Comparison of ENCODE assay signal across 8 cellular contexts in the genomic region with DNA sequence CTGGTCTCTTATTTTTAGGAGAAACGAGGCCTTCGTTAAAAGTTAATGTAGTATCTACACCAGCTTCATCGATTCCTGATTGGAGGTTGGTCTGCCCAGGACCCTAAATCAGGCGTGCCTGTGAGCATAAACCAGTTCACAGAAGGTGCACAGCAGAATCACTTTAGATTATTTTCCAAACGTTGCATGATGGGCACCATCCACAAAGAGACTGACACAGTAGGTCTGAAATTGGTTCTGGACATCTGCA. TPM values are rescaled to one million over a fixed set of nuclear protein-coding genes. Genes with fewer than 3 reads are reported as not detected.
DNase-seq lines count a peak whose midpoint lies in the region; ATAC-seq and TF ChIP-seq lines count a peak whose summit lies in the region.

No MANE protein-coding gene starts in this region.

- BruUV-seq in HCT116 (replicated peaks; lab: Mats Ljungman, UMichigan): no TSS peak

- peak overlapping the region; percentile 97 for H3K4me2 ChIP-seq in HCT116 (ENCODE audit: low read length)

- no peaks in the 10 kb centered on the region for H3K36me3 ChIP-seq in HCT116 (ENCODE audit: control insufficient read depth in 1 of 2, insufficient read depth in 2 of 2, low read length in 2 of 2)

- TF ChIP-seq POLR2A in HCT116 (IDR thresholded peaks at IDR 0.05; ENCODE audit: borderline replicate concordance, extremely low read depth, insufficient read depth, insufficient read length): no peak

- intact Hi-C loops in HCT116 (cut with micrococcal nuclease): no loop called here

- RAD21 ChIA-PET in HCT116 (lab: Charles Lee; ENCODE audit: low non-redundant PET in 1 of 2, low total read pairs in 2 of 2, uncharacterized antibody in 2 of 2, unreplicated experiment in 2 of 2): no interaction called here

- H3K4me3 ChIP-seq in HCT116 (replicated peaks in 1 of 2; ENCODE audit: low read depth in 1 of 2, low read length in 2 of 2) (peak overlapping the region; percentile 57 to 62), iPS-11a (ENCODE audit: low read depth, low read length) (peak overlapping the region; percentile 65)

- H3K4me1 Mint-ChIP-seq in WTC11: peaks cover 32% of the 10 kb centered on the region
- H3K4me1 Mint-ChIP-seq in stimulated activated memory B cell treated with anti-CD40 and anti-IgM and Interleukin-4, amounts not matched to agents 10 μg/mL and 1 μg/mL and 100 μg/mL, for 72 hours: peaks cover 28% of the 10 kb centered on the region

- peak overlapping the region; percentile 68 for H2AFZ ChIP-seq in HCT116 (ENCODE audit: low read depth, low read length, poor library complexity, severe bottlenecking)

- peaks cover 3 to 18% of the 10 kb centered on the region in 2 experiments; a peak in 3 of 4 replicates for H3K4me1 ChIP-seq in HCT116 (ENCODE audit: control insufficient read depth in 1 of 2, insufficient read depth in 2 of 2, low read length in 2 of 2)

- H3K27me3 ChIP-seq in HCT116 (ENCODE audit: insufficient read depth, low read length): peaks cover 13% of the 10 kb centered on the region

- no peaks in the 10 kb centered on the region for H4K20me1 ChIP-seq in HCT116 (ENCODE audit: insufficient read depth)

- H3K79me2 ChIP-seq in HCT116 (ENCODE audit: insufficient read depth, low read length): 0 out of 2 replicates have a peak, but pooled peaks cover 2% of the 10 kb centered on the region

- H3K27ac ChIP-seq in HCT116 (ENCODE audit: low read depth, low read length): peak overlapping the region; percentile 86

- TF ChIP-seq CTCF in HCT116 (IDR thresholded peaks at IDR 0.05 in 2 of 3, conservative IDR thresholded peaks at IDR 0.05 in 1 of 3; ENCODE audit: borderline replicate concordance in 1 of 3, insufficient read depth in 1 of 3, low read depth in 2 of 3, low read length in 2 of 3): no peak
- TF ChIP-seq CTCF in WTC11 (IDR thresholded peaks at IDR 0.05): no peak

- H3K9me2 ChIP-seq in HCT116 (ENCODE audit: insufficient read depth): no peaks in the 10 kb centered on the region

- H3K27ac Mint-ChIP-seq in WTC11: no peak overlapping the region
- peak overlapping the region; percentile 70 for H3K27ac Mint-ChIP-seq in stimulated activated memory B cell treated with anti-CD40 and anti-IgM and Interleukin-4, amounts not matched to agents 10 μg/mL and 1 μg/mL and 100 μg/mL, for 72 hours

- H3K27me3 Mint-ChIP-seq in WTC11 (ENCODE audit: low read depth): peaks cover 47% of the 10 kb centered on the region
- no peaks in the 10 kb centered on the region for H3K27me3 Mint-ChIP-seq in stimulated activated memory B cell treated with anti-CD40 and anti-IgM and Interleukin-4, amounts not matched to agents 10 μg/mL and 1 μg/mL and 100 μg/mL, for 72 hours

- no peak for TF ChIP-seq RAD21 in HCT116 (IDR thresholded peaks at IDR 0.05; ENCODE audit: low read depth)

- POLR2A ChIA-PET in HCT116 (lab: Charles Lee): no interaction called here
- POLR2A ChIA-PET in WTC11 (lab: Charles Lee): interaction anchor here (1.5 kb wide), 1 partner anchor 122 kb away, joined by 4 read pairs; no protein-coding TSS in a partner anchor

- H3K9ac ChIP-seq in HCT116 (ENCODE audit: low read length): peak overlapping the region; percentile 64

- H3K9me3 ChIP-seq in HCT116 (ENCODE audit: control insufficient read depth in 1 of 2, insufficient read depth in 1 of 2, low read depth in 1 of 2, low read length in 2 of 2): no peaks in the 10 kb centered on the region

- no peak for ATAC-seq in HCT116
- ATAC-seq in WTC11: no peak
- ATAC-seq in stimulated activated memory B cell treated with anti-CD40 and anti-IgM and Interleukin-4, amounts not matched to agents 10 μg/mL and 1 μg/mL and 100 μg/mL, for 72 hours: no peak
- no peak for ATAC-seq in GM21528 (IDR thresholded peaks at IDR 0.05; ENCODE audit: low FRiP score, unreplicated experiment)
- no peak for ATAC-seq in GM21381 (IDR thresholded peaks at IDR 0.05; ENCODE audit: unreplicated experiment)
- ATAC-seq in HG03025 (IDR thresholded peaks at IDR 0.05; ENCODE audit: low FRiP score, unreplicated experiment): no peak

- no peaks in the 10 kb centered on the region for H3K9me3 Mint-ChIP-seq in WTC11
- H3K9me3 Mint-ChIP-seq in stimulated activated memory B cell treated with anti-CD40 and anti-IgM and Interleukin-4, amounts not matched to agents 10 μg/mL and 1 μg/mL and 100 μg/mL, for 72 hours: no peaks in the 10 kb centered on the region

- H3K36me3 Mint-ChIP-seq in WTC11: no peaks in the 10 kb centered on the region
- peaks cover 12% of the 10 kb centered on the region for H3K36me3 Mint-ChIP-seq in stimulated activated memory B cell treated with anti-CD40 and anti-IgM and Interleukin-4, amounts not matched to agents 10 μg/mL and 1 μg/mL and 100 μg/mL, for 72 hours

- CTCF ChIA-PET in HCT116 (lab: Charles Lee) (no interaction called here), WTC11 (lab: Charles Lee) (interaction anchor here (1.3 to 1.5 kb wide), 2 partner anchors 119 to 354 kb away, joined by 3 to 4 read pairs; no protein-coding TSS in a partner anchor)

- DNase-seq in HCT116 (ENCODE audit: low read depth, low spot score) (no peak), WTC11 (ENCODE audit: low spot score) (no peak), NCI-H510A treated with DMSO at 0.1 percent for 48 hours (lab: John Stamatoyannopoulos, UW) (no peak)

- peak overlapping the region; percentile 58 for H3K4me3 Mint-ChIP-seq in WTC11
- H3K4me3 Mint-ChIP-seq in stimulated activated memory B cell treated with anti-CD40 and anti-IgM and Interleukin-4, amounts not matched to agents 10 μg/mL and 1 μg/mL and 100 μg/mL, for 72 hours: peak overlapping the region; percentile 77

TF ChIP-seq in HCT116, 20 proteins besides CTCF, POLR2A, EP300 and RAD21 (continues in another document):
- no peak for TF ChIP-seq SRF (IDR thresholded peaks at IDR 0.05; ENCODE audit: low read depth)
- no peak for TF ChIP-seq CBX3 (IDR thresholded peaks at IDR 0.05; ENCODE audit: low read depth)
- TF ChIP-seq JUND (IDR thresholded peaks at IDR 0.05): no peak
- TF ChIP-seq SP1 (IDR thresholded peaks at IDR 0.05; ENCODE audit: low read depth): no peak
- TF ChIP-seq, protein P1, sequence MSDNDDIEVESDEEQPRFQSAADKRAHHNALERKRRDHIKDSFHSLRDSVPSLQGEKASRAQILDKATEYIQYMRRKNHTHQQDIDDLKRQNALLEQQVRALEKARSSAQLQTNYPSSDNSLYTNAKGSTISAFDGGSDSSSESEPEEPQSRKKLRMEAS (IDR thresholded peaks at IDR 0.05): no peak
- TF ChIP-seq ELF1 (IDR thresholded peaks at IDR 0.05; ENCODE audit: borderline replicate concordance, low read depth): no peak
- TF ChIP-seq FOSL1 (IDR thresholded peaks at IDR 0.05; ENCODE audit: low read depth): no peak
- TF ChIP-seq EZH2phosphoT487 (IDR thresholded peaks at IDR 0.05; ENCODE audit: borderline replicate concordance): no peak

TF ChIP-seq in WTC11, 78 proteins besides CTCF, POLR2A, EP300 and RAD21:
- no peak for TF ChIP-seq FOXK1 (CRISPR knock-in tag; IDR thresholded peaks at IDR 0.05)
- TF ChIP-seq, protein P2, sequence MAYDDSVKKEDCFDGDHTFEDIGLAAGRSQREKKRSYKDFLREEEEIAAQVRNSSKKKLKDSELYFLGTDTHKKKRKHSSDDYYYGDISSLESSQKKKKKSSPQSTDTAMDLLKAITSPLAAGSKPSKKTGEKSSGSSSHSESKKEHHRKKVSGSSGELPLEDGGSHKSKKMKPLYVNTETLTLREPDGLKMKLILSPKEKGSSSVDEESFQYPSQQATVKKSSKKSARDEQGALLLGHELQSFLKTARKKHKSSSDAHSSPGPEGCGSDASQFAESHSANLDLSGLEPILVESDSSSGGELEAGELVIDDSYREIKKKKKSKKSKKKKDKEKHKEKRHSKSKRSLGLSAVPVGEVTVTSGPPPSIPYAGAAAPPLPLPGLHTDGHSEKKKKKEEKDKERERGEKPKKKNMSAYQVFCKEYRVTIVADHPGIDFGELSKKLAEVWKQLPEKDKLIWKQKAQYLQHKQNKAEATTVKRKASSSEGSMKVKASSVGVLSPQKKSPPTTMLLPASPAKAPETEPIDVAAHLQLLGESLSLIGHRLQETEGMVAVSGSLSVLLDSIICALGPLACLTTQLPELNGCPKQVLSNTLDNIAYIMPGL (CRISPR knock-in tag; IDR thresholded peaks at IDR 0.05): 0 out of 2 replicates have a peak, but pooled peaks have one; percentile 8

RNA-seq across cellular contexts. Expression of a gene that starts 0.3 kb away (rescaled TPM):
- total RNA-seq in HCT116 (2021; ENCODE audit: unreplicated experiment) (17.2 TPM), WTC11 (2021) (24.0 to 27.6 TPM (median 27.3 TPM) in 3 replicates)
- polyA plus RNA-seq in HCT116 (2012): 8.8 and 9.6 TPM in 2 replicates
